Comparison of ENCODE assay signal across 8 cellular contexts in the genomic region with DNA sequence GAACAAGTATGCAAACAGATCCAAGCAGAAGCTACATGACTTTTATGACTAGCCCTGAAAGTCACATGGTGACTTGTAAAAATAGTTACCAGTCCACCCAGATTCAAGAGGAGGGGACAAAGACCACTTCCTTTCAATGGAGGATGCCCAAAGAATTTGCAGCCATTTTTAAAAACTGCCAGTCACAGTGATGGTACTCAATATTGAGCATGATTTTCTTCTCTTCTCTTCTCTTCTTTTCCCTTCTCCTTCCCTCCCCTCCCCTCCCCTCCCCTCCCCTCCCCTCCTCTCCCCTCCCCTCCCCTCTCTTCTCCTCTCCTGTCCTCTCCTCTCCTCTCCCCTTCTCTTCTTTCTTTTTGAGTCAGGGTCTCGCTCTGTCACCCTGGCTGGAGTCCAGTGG.
"Had no signal": no experiment of that assay in that cellular context is flagged by ENCODE, and none has a peak within 500 bp of the region (broad histone marks: within the 10 kb centered on the region; RNA-seq: fewer than 3 reads in every experiment).

No MANE protein-coding gene starts in this region.

- DNase-seq: GDM1, GF-D8 had no signal

- FAIRE-seq: G401.6, GM12878, GM12891, GM12892, GM18507, GM19239 had no signal

- ATAC-seq: GM12878 had no signal

- H3K4me3 ChIP-seq: GM12878 had no signal
